Comparison of ENCODE assay signal across 1 cellular context in the genomic region with DNA sequence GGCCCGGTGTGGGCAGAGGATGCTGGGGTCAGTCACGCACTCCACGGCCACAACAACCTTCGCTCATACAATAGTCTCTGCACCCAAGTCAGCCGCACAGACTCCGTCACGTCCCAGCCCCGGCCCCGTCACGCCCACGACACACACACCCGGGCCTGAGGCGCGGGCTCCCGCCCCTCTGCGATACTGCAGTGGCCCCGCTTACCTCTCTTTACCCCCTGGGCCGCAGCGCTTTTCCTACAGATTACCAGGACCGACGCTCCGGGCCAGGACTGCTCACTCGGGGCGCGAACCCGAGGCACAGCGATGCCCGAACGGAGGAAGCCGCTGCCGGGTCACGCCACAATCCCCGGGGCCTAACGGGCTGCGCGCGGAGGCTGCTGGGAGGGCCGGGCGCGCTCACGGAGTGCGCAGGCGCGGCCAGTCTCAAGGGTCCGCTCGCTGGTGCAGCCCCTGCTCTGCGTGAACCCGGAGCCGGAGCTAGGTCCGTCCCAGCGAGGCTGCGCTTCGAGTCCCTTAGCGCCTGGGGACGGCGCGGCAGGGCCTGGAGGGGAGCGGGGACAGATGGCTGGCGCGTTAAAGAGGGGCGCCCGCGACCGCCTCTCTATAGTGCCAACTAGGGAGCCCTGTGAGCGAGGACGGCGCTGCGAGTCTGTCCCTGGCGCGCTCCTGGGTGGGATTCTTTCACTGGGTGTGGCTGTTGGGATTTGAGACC.
TF ChIP-seq lines count a peak whose summit lies in the region.

A gene (minus strand): TSS at position 358 of the 715 bp plus-strand sequence. CDS start 8,855 bp downstream, outside the sequence.

TF ChIP-seq in HEK293, 187 proteins besides CTCF, POLR2A, EP300 and RAD21 (continued from another document):
- TF ChIP-seq, protein P1, sequence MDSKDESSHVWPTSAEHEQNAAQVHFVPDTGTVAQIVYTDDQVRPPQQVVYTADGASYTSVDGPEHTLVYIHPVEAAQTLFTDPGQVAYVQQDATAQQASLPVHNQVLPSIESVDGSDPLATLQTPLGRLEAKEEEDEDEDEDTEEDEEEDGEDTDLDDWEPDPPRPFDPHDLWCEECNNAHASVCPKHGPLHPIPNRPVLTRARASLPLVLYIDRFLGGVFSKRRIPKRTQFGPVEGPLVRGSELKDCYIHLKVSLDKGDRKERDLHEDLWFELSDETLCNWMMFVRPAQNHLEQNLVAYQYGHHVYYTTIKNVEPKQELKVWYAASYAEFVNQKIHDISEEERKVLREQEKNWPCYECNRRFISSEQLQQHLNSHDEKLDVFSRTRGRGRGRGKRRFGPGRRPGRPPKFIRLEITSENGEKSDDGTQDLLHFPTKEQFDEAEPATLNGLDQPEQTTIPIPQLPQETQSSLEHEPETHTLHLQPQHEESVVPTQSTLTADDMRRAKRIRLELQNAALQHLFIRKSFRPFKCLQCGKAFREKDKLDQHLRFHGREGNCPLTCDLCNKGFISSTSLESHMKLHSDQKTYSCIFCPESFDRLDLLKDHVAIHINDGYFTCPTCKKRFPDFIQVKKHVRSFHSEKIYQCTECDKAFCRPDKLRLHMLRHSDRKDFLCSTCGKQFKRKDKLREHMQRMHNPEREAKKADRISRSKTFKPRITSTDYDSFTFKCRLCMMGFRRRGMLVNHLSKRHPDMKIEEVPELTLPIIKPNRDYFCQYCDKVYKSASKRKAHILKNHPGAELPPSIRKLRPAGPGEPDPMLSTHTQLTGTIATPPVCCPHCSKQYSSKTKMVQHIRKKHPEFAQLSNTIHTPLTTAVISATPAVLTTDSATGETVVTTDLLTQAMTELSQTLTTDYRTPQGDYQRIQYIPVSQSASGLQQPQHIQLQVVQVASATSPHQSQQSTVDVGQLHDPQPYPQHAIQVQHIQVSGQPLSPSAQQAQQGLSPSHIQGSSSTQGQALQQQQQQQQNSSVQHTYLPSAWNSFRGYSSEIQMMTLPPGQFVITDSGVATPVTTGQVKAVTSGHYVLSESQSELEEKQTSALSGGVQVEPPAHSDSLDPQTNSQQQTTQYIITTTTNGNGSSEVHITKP (tag by site-specific recombination; IDR thresholded peaks at IDR 0.05) = peak; percentile 63
- TF ChIP-seq ZNF391 (tag by site-specific recombination; IDR thresholded peaks at IDR 0.05; ENCODE audit: borderline replicate concordance, low read depth) (peak; percentile 51; the same call in 1 of the 2 replicates), ZNF248 (tag by site-specific recombination; IDR thresholded peaks at IDR 0.05) (no peak), KLF16 (tag by site-specific recombination; IDR thresholded peaks at IDR 0.05) (peak; percentile 89), ZNF561 (tag by site-specific recombination; IDR thresholded peaks at IDR 0.05; ENCODE audit: borderline replicate concordance) (peak; percentile 85; the same call in 1 of the 2 replicates), ZNF600 (tag by site-specific recombination; IDR thresholded peaks at IDR 0.05) (peak; percentile 100), ZSCAN30 (tag by site-specific recombination; IDR thresholded peaks at IDR 0.05) (peak; percentile 75), ZBTB7A (tag by site-specific recombination; IDR thresholded peaks at IDR 0.05; ENCODE audit: low read depth) (peak; percentile 98), MYNN (tag by site-specific recombination; IDR thresholded peaks at IDR 0.05; ENCODE audit: borderline replicate concordance) (0 out of 2 replicates have a peak, but pooled peaks have one; percentile 23), ZNF174 (tag by site-specific recombination; IDR thresholded peaks at IDR 0.05) (no peak), ZNF146 (tag by site-specific recombination; IDR thresholded peaks at IDR 0.05) (peak; percentile 3; the same call in 1 of the 2 replicates), BCL11B (tag by site-specific recombination; IDR thresholded peaks at IDR 0.05; ENCODE audit: low read depth) (peak; percentile 79; the same call in 1 of the 2 replicates), ZNF202 (tag by site-specific recombination; IDR thresholded peaks at IDR 0.05; ENCODE audit: borderline replicate concordance) (no peak), ZNF670 (tag by site-specific recombination; IDR thresholded peaks at IDR 0.05; ENCODE audit: low read depth) (no peak), ZNF169 (tag by site-specific recombination; IDR thresholded peaks at IDR 0.05) (0 out of 2 replicates have a peak, but pooled peaks have one; percentile 50), ZNF571 (tag by site-specific recombination; IDR thresholded peaks at IDR 0.05) (no peak), ZNF335 (tag by site-specific recombination; conservative IDR thresholded peaks at IDR 0.05) (peak; percentile 89), ZNF214 (tag by site-specific recombination; IDR thresholded peaks at IDR 0.05; ENCODE audit: borderline replicate concordance) (no peak), ZNF629 (tag by site-specific recombination; IDR thresholded peaks at IDR 0.05) (peak; percentile 79), KLF7 (tag by site-specific recombination; IDR thresholded peaks at IDR 0.05; ENCODE audit: borderline replicate concordance) (peak; percentile 89), ZNF791 (tag by site-specific recombination; IDR thresholded peaks at IDR 0.05) (no peak), ZNF324 (tag by site-specific recombination; IDR thresholded peaks at IDR 0.05) (peak; percentile 88)
- TF ChIP-seq, protein P2, sequence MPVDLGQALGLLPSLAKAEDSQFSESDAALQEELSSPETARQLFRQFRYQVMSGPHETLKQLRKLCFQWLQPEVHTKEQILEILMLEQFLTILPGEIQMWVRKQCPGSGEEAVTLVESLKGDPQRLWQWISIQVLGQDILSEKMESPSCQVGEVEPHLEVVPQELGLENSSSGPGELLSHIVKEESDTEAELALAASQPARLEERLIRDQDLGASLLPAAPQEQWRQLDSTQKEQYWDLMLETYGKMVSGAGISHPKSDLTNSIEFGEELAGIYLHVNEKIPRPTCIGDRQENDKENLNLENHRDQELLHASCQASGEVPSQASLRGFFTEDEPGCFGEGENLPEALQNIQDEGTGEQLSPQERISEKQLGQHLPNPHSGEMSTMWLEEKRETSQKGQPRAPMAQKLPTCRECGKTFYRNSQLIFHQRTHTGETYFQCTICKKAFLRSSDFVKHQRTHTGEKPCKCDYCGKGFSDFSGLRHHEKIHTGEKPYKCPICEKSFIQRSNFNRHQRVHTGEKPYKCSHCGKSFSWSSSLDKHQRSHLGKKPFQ (tag by site-specific recombination; IDR thresholded peaks at IDR 0.05) = no peak; the same call in 1 of the 2 replicates
- TF ChIP-seq, protein P3, sequence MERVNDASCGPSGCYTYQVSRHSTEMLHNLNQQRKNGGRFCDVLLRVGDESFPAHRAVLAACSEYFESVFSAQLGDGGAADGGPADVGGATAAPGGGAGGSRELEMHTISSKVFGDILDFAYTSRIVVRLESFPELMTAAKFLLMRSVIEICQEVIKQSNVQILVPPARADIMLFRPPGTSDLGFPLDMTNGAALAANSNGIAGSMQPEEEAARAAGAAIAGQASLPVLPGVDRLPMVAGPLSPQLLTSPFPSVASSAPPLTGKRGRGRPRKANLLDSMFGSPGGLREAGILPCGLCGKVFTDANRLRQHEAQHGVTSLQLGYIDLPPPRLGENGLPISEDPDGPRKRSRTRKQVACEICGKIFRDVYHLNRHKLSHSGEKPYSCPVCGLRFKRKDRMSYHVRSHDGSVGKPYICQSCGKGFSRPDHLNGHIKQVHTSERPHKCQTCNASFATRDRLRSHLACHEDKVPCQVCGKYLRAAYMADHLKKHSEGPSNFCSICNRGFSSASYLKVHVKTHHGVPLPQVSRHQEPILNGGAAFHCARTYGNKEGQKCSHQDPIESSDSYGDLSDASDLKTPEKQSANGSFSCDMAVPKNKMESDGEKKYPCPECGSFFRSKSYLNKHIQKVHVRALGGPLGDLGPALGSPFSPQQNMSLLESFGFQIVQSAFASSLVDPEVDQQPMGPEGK (tag by site-specific recombination; IDR thresholded peaks at IDR 0.05) = peak; percentile 80
- TF ChIP-seq, protein P4, sequence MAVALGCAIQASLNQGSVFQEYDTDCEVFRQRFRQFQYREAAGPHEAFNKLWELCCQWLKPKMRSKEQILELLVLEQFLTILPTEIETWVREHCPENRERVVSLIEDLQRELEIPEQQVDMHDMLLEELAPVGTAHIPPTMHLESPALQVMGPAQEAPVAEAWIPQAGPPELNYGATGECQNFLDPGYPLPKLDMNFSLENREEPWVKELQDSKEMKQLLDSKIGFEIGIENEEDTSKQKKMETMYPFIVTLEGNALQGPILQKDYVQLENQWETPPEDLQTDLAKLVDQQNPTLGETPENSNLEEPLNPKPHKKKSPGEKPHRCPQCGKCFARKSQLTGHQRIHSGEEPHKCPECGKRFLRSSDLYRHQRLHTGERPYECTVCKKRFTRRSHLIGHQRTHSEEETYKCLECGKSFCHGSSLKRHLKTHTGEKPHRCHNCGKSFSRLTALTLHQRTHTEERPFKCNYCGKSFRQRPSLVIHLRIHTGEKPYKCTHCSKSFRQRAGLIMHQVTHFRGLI (tag by site-specific recombination; IDR thresholded peaks at IDR 0.05) = peak; percentile 13; the same call in 1 of the 2 replicates
- TF ChIP-seq, protein P5, sequence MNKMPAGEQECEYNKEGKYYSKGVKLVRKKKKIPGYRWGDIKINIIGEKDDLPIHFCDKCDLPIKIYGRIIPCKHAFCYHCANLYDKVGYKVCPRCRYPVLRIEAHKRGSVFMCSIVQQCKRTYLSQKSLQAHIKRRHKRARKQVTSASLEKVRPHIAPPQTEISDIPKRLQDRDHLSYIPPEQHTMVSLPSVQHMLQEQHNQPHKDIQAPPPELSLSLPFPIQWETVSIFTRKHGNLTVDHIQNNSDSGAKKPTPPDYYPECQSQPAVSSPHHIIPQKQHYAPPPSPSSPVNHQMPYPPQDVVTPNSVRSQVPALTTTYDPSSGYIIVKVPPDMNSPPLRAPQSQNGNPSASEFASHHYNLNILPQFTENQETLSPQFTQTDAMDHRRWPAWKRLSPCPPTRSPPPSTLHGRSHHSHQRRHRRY (tag by site-specific recombination; IDR thresholded peaks at IDR 0.05) = peak; percentile 71
- TF ChIP-seq, protein P6, sequence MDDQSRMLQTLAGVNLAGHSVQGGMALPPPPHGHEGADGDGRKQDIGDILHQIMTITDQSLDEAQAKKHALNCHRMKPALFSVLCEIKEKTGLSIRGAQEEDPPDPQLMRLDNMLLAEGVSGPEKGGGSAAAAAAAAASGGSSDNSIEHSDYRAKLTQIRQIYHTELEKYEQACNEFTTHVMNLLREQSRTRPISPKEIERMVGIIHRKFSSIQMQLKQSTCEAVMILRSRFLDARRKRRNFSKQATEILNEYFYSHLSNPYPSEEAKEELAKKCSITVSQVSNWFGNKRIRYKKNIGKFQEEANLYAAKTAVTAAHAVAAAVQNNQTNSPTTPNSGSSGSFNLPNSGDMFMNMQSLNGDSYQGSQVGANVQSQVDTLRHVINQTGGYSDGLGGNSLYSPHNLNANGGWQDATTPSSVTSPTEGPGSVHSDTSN (CRISPR knock-in tag; IDR thresholded peaks at IDR 0.05) = no peak; the same call in 1 of the 2 replicates
- TF ChIP-seq, protein P7, sequence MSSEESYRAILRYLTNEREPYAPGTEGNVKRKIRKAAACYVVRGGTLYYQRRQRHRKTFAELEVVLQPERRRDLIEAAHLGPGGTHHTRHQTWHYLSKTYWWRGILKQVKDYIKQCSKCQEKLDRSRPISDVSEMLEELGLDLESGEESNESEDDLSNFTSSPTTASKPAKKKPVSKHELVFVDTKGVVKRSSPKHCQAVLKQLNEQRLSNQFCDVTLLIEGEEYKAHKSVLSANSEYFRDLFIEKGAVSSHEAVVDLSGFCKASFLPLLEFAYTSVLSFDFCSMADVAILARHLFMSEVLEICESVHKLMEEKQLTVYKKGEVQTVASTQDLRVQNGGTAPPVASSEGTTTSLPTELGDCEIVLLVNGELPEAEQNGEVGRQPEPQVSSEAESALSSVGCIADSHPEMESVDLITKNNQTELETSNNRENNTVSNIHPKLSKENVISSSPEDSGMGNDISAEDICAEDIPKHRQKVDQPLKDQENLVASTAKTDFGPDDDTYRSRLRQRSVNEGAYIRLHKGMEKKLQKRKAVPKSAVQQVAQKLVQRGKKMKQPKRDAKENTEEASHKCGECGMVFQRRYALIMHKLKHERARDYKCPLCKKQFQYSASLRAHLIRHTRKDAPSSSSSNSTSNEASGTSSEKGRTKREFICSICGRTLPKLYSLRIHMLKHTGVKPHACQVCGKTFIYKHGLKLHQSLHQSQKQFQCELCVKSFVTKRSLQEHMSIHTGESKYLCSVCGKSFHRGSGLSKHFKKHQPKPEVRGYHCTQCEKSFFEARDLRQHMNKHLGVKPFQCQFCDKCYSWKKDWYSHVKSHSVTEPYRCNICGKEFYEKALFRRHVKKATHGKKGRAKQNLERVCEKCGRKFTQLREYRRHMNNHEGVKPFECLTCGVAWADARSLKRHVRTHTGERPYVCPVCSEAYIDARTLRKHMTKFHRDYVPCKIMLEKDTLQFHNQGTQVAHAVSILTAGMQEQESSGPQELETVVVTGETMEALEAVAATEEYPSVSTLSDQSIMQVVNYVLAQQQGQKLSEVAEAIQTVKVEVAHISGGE (tag by site-specific recombination; conservative IDR thresholded peaks at IDR 0.05; ENCODE audit: low read depth) = peak; percentile 73
